ENCODE assay signal across 25 cellular contexts in the genomic region with DNA sequence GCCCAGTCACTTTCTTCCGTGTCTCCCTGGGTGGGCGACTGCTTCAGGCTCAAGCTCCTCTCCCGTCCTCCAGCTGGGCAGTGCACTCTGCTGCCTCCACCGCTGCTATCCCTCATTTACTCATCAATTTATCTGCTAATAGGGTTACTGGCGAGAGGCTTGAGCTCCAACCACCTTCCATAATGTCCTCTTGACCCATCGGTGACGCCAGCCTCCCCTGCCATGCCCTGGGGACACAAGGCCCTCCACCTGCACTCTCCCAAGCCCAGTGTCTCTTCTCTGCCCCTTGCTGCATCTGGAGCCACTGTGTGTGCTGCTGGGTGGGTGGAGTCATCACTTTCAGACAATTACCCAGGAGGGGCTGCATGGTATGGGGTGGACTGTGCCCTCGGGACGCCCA.
"Had no signal": no experiment of that assay in that cellular context is flagged by ENCODE, and none has a peak within 500 bp of the region (broad histone marks: within the 10 kb centered on the region; RNA-seq: fewer than 3 reads in every experiment).

No MANE protein-coding gene starts in this region.

- ATAC-seq: HepG2, K562 had no signal

- DNase-seq: Kasumi-1, MV-4-11, NCI-H1048, NCI-H1105, NCI-H1417, NCI-H1436 treated with DMSO at 0.1 percent for 48 hours, NCI-H1694, NCI-H187 treated with DMSO at 0.1 percent for 48 hours, NCI-H2029 treated with DMSO at 0.1 percent for 48 hours, NCI-H2107, NCI-H226, NCI-H446, NCI-H510A, NCI-H524 treated with DMSO at 0.1 percent for 48 hours, NCI-H69, NCI-H774, Right ventricle myocardium superior, RPMI8226, SIG-M5, SK-N-SH had no signal

- H3K36me3 Mint-ChIP-seq: IgD-negative memory B cell had no signal

- H3K9ac ChIP-seq: KMS-11, SK-N-SH had no signal

- H3K4me3 Mint-ChIP-seq: IgD-negative memory B cell had no signal

- H3K4me2 ChIP-seq: KMS-11, SK-N-SH had no signal

- H3K36me3 ChIP-seq: SJSA1 had no signal

- H3K9me3 ChIP-seq: SK-N-SH had no signal

- H3K27ac ChIP-seq: KMS-11, SJSA1 had no signal

- H3K27me3 ChIP-seq: SJSA1 had no signal

- H3K4me1 ChIP-seq: SJSA1 had no signal

- H3K4me1 Mint-ChIP-seq: IgD-negative memory B cell had no signal

- H3K27ac Mint-ChIP-seq: IgD-negative memory B cell had no signal

- H3K4me3 ChIP-seq: K562, SJSA1 had no signal

- H3K27me3 Mint-ChIP-seq: IgD-negative memory B cell had no signal
